Comparison of ENCODE assay signal across 8 cellular contexts in the genomic region with DNA sequence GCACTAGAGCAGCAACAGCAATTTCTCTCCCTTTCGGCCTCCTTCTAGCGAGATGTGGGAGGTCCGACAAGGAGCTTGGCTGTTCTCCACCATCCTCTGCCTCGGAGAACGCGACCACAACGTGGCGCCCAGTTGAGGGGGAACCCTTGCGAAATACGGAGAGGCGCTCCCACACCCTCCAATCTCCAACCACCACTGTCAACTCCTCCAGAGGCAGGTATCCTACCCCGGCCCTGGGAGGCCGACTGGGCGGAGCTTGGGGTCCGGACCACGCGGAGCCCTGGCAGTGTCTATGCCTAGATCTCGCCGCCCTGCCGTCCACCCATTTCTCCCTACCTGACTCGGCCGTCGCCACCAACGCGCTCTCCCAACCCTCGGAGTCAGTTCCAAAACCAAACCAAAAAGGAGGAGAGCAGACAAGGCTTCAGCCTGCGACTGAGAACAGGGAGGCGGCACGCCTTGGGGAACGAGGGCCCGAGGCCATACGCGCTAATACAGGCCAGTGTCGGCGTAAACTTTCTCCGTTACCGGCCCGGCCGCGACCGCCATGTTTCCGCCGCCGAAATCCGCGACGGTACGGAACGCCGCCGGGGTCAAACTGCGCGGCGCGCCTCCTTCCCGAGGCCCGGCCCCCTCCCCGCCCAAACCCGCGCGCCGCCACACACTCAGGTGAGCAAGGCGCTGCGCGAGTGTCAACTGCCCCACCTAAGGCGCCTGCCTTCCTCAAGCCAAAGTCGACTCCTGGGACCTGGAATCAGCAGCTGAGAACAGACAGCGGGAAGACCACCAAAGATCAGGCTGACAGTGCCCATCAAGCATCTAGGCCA. TPM values are rescaled to one million over a fixed set of nuclear protein-coding genes. Genes with fewer than 3 reads are reported as not detected.
A peak's percentile ranks its signal among the peaks of the same experiment; 100 is the strongest.
DNase-seq lines count a peak whose midpoint lies in the region; ATAC-seq, FAIRE-seq and TF ChIP-seq lines count a peak whose summit lies in the region.

TSS of gene TMEM168 (minus strand) at position 570 of the 827 bp plus-strand sequence. CDS start 5,568 bp downstream, outside the sequence.

- no peaks in the 10 kb centered on the region for H4K20me1 ChIP-seq in astrocyte (ENCODE audit: insufficient read depth, low read length)

- TF ChIP-seq POLR2A in vagina (IDR thresholded peaks at IDR 0.05): peak in 1 of 2 donors; percentile 17

- H3K4me3 Mint-ChIP-seq in astrocyte (ENCODE audit: unreplicated experiment): peak within 1 kb of the TSS; percentile 87

- no peaks in the 10 kb centered on the region for H3K27me3 Mint-ChIP-seq in astrocyte (ENCODE audit: low read depth, unreplicated experiment)

- peaks cover 10% of the 10 kb centered on the region for H3K4me1 Mint-ChIP-seq in astrocyte (ENCODE audit: low read depth, unreplicated experiment)

- H3K27ac ChIP-seq in astrocyte (ENCODE audit: low read depth, low read length) (peak within 1 kb of the TSS; percentile 90), rectal smooth muscle tissue (ENCODE audit: low read depth, low read length) (peak within 1 kb of the TSS; percentile 90), vagina (peak within 1 kb of the TSS; percentile 88)

- peak within 1 kb of the TSS; percentile 54 for H3K27ac Mint-ChIP-seq in astrocyte (ENCODE audit: unreplicated experiment)

- intact Hi-C loops in vagina (cut with DNase I): no loop called here

- H3K4me2 ChIP-seq in astrocyte (ENCODE audit: low read length): peak within 1 kb of the TSS; percentile 90

- DNase-seq in NCI-H187 treated with DMSO at 0.1 percent for 48 hours (lab: John Stamatoyannopoulos, UW) (peak; percentile 61), T-helper 22 cell (ENCODE audit: low read depth) (peak; percentile 78), astrocyte (ENCODE audit: low read depth) (peak; percentile 73), hepatic stellate cell (ENCODE audit: low spot score) (peak; percentile 57), vagina (ENCODE audit: extremely low spot score in 2 of 2) (no peak)

- FAIRE-seq in astrocyte (lab: Jason Lieb, UNC): no peak

- H3K36me3 Mint-ChIP-seq in astrocyte (ENCODE audit: low read depth, unreplicated experiment): peaks cover 4% of the 10 kb centered on the region

- H3K9me3 Mint-ChIP-seq in astrocyte (ENCODE audit: unreplicated experiment): no peaks in the 10 kb centered on the region

- no peak for TF ChIP-seq CTCF in astrocyte (IDR thresholded peaks at IDR 0.05; ENCODE audit: insufficient read depth, low read depth, low read length)
- TF ChIP-seq CTCF in vagina (IDR thresholded peaks at IDR 0.05): no peak

- peaks cover 16% of the 10 kb centered on the region for H3K79me2 ChIP-seq in astrocyte (ENCODE audit: insufficient read depth, low read length)

- H3K36me3 ChIP-seq in astrocyte (ENCODE audit: insufficient read depth, low read length) (no peaks in the 10 kb centered on the region), rectal smooth muscle tissue (ENCODE audit: control insufficient read depth, insufficient read depth, low read length) (no peaks in the 10 kb centered on the region), vagina (no peaks in the 10 kb centered on the region)

- H3K27me3 ChIP-seq in astrocyte (ENCODE audit: insufficient read depth, low read length) (no peaks in the 10 kb centered on the region), rectal smooth muscle tissue (ENCODE audit: control insufficient read depth, insufficient read depth, low read length) (no peaks in the 10 kb centered on the region), vagina (no peaks in the 10 kb centered on the region)

- H3K9me3 ChIP-seq in astrocyte (ENCODE audit: insufficient read depth, low read depth, low read length) (no peaks in the 10 kb centered on the region), vagina (no peaks in the 10 kb centered on the region)

- H2AFZ ChIP-seq in astrocyte (ENCODE audit: low read depth, low read length): peak within 1 kb of the TSS; percentile 99

- H3K4me1 ChIP-seq in astrocyte (ENCODE audit: insufficient read depth, low read length) (peaks cover 4% of the 10 kb centered on the region), rectal smooth muscle tissue (ENCODE audit: control insufficient read depth, insufficient read depth, low read length) (peaks cover 7% of the 10 kb centered on the region), vagina (peaks cover 18% of the 10 kb centered on the region)

- H3K9ac ChIP-seq in astrocyte (ENCODE audit: low read length): peak within 1 kb of the TSS; percentile 93
- H3K9ac ChIP-seq in rectal smooth muscle tissue (ENCODE audit: low read length): peak within 1 kb of the TSS; percentile 98

- H3K4me3 ChIP-seq in astrocyte (ENCODE audit: insufficient read depth, low read depth, low read length): peak within 1 kb of the TSS; percentile 81
- H3K4me3 ChIP-seq in rectal smooth muscle tissue (ENCODE audit: low read length): peak within 1 kb of the TSS; percentile 100
- peak within 1 kb of the TSS; percentile 78 to 79 for H3K4me3 ChIP-seq in vagina

- peak; percentile 60 for ATAC-seq in GM18499 (IDR thresholded peaks at IDR 0.05; ENCODE audit: insufficient read depth, unreplicated experiment)
- ATAC-seq in HG02884 (IDR thresholded peaks at IDR 0.05; ENCODE audit: unreplicated experiment): peak; percentile 82

RNA-seq across cellular contexts. Expression of gene TMEM168, which starts in this region (rescaled TPM):
- total RNA-seq in astrocyte (10.8 TPM in 2 replicates), vagina (30.2 TPM)

Comparison
In these comparisons a context has a peak if more than half of its experiments do, and no peak if none do; other contexts are left out.
1. DNase-seq: peak in NCI-H187 treated with DMSO at 0.1 percent for 48 hours (single experiment), T-helper 22 cell (single experiment), astrocyte (single experiment) and hepatic stellate cell (single experiment); none in vagina (0 of 2).
2. Peak in every context shown above with its lines, with median percentiles within 50 percentile points of each other: H3K27ac ChIP-seq and H3K4me3 ChIP-seq.